In genomic region chr6:71410681-71411080, GRCh38 we compare ENCODE assay signal across 20 cellular contexts.
DNase-seq lines count a peak whose midpoint lies in the region; ATAC-seq, FAIRE-seq and TF ChIP-seq lines count a peak whose summit lies in the region.
"Had no signal": no experiment of that assay in that cellular context is flagged by ENCODE, and none has a peak within 500 bp of the region (broad histone marks: within the 10 kb centered on the region; RNA-seq: fewer than 3 reads in every experiment).

No MANE protein-coding gene starts in this region.

- peaks cover 66% of the 10 kb centered on the region for H3K4me1 Mint-ChIP-seq in neural progenitor cell
- peaks cover 6% of the 10 kb centered on the region for H3K4me1 Mint-ChIP-seq in activated naive CD4-positive, alpha-beta T cell treated with anti-CD3 and anti-CD28 coated beads, Interleukin-2, amount 10 ng/mL, durations not matched to agents 7 days and 5 days

- dilution Hi-C loops in keratinocyte (cut with MboI; ENCODE audit: extremely low pct_ligation_motif_present, low sequenced_read_pairs) = no loop called here

- H3K4me2 ChIP-seq in keratinocyte (ENCODE audit: control insufficient read depth, extremely low read depth, insufficient read depth, low read depth, low read length) (no peak overlapping the region), neural progenitor cell (no peak overlapping the region)

- H3K4me1 ChIP-seq in RWPE2 (ENCODE audit: insufficient read depth, poor library complexity, severe bottlenecking) (peaks cover 30% of the 10 kb centered on the region), keratinocyte (ENCODE audit: control insufficient read depth, extremely low read depth, insufficient read depth, low read length) (peaks cover 55% of the 10 kb centered on the region), neural progenitor cell (peaks cover 5% of the 10 kb centered on the region)
- H3K4me1 ChIP-seq: adrenal gland, testis had no signal

- H3K9me1 ChIP-seq in keratinocyte (ENCODE audit: control insufficient read depth, extremely low read depth, insufficient read depth, low read length) = no peaks in the 10 kb centered on the region

- TF ChIP-seq CTCF in RWPE2 (IDR thresholded peaks at IDR 0.05; ENCODE audit: poor library complexity, severe bottlenecking) (no peak), keratinocyte (optimal IDR thresholded peaks at IDR 0.05 in 1 of 3, IDR thresholded peaks at IDR 0.05 in 1 of 3, conservative IDR thresholded peaks at IDR 0.05 in 1 of 3; ENCODE audit: extremely low read depth in 1 of 3, insufficient read depth in 2 of 3, low read length in 3 of 3) (no peak), neural progenitor cell (IDR thresholded peaks at IDR 0.05) (no peak), GM20000 (IDR thresholded peaks at IDR 0.05; ENCODE audit: extremely low read depth, missing control alignments) (no peak)

- H3K79me2 ChIP-seq in keratinocyte (ENCODE audit: control insufficient read depth, insufficient read depth, low read length) (peaks cover 51% of the 10 kb centered on the region), neural progenitor cell (ENCODE audit: low read depth) (no peaks in the 10 kb centered on the region)

- H3K27ac Mint-ChIP-seq in neural progenitor cell = no peak overlapping the region
- H3K27ac Mint-ChIP-seq in activated naive CD4-positive, alpha-beta T cell treated with anti-CD3 and anti-CD28 coated beads, Interleukin-2, amount 10 ng/mL, durations not matched to agents 7 days and 5 days = no peak overlapping the region
- H3K27ac Mint-ChIP-seq: activated CD4-positive, alpha-beta memory T cell treated with anti-CD3 and anti-CD28 coated beads, Interleukin-2, amount 10 ng/mL, durations not matched to agents 7 days and 5 days had no signal

- H3K27me3 Mint-ChIP-seq in neural progenitor cell (ENCODE audit: insufficient read depth, low read depth) = no peaks in the 10 kb centered on the region
- peaks cover 5% of the 10 kb centered on the region for H3K27me3 Mint-ChIP-seq in activated naive CD4-positive, alpha-beta T cell treated with anti-CD3 and anti-CD28 coated beads, Interleukin-2, amount 10 ng/mL, durations not matched to agents 7 days and 5 days

- ATAC-seq in GM19467 (IDR thresholded peaks at IDR 0.05; ENCODE audit: unreplicated experiment) = peak; percentile 6
- ATAC-seq in RWPE2 (ENCODE audit: low read depth) = no peak

- DNase-seq in RWPE2 (ENCODE audit: low spot score) (no peak), keratinocyte (ENCODE audit: low read depth, low spot score) (no peak), superior temporal gyrus (ENCODE audit: extremely low spot score) (peak; percentile 6), neural progenitor cell (ENCODE audit: low spot score) (no peak), GM20000 (ENCODE audit: low spot score) (no peak)
- DNase-seq in stimulated activated CD4-positive, alpha-beta T cell treated with anti-CD3 and anti-CD28 coated beads, Interleukin-2, amount 100 ng/mL, for 24 hours = no peak
- DNase-seq in activated naive CD4-positive, alpha-beta T cell treated with anti-CD3 and anti-CD28 coated beads, Interleukin-2, amount 10 ng/mL, durations not matched to agents 7 days and 5 days = no peak
- DNase-seq: activated CD4-positive, alpha-beta memory T cell treated with anti-CD3 and anti-CD28 coated beads, Interleukin-2, amount 10 ng/mL, durations not matched to agents 7 days and 5 days; adrenal gland; C1 segment of cervical spinal cord; DND-41; Karpas-422; midbrain; NCI-H1436 treated with DMSO at 0.1 percent for 48 hours; NCI-H2227 treated with DMSO at 0.1 percent for 48 hours; RPMI8226; stimulated activated CD4-positive, alpha-beta T cell treated with anti-CD3 and anti-CD28 coated beads, Interleukin-4, amount 100 ng/mL, for 4 hours; testis had no signal

- H3K36me3 ChIP-seq in RWPE2 (ENCODE audit: low read depth) (peaks cover 53% of the 10 kb centered on the region), keratinocyte (ENCODE audit: control insufficient read depth in 2 of 2, extremely low read depth in 1 of 2, insufficient read depth in 2 of 2, low read length in 2 of 2) (peaks cover 15 to 31% of the 10 kb centered on the region in 2 experiments), neural progenitor cell (no peaks in the 10 kb centered on the region)
- H3K36me3 ChIP-seq: adrenal gland had no signal

- H4K20me1 ChIP-seq in keratinocyte (ENCODE audit: control insufficient read depth, extremely low read depth, insufficient read depth, low read length) = no peaks in the 10 kb centered on the region
- H4K20me1 ChIP-seq in neural progenitor cell (ENCODE audit: low read depth) = no peaks in the 10 kb centered on the region

- H3K27me3 ChIP-seq in RWPE2 (ENCODE audit: insufficient read depth, poor library complexity, severe bottlenecking) = no peaks in the 10 kb centered on the region
- no peaks in the 10 kb centered on the region for H3K27me3 ChIP-seq in keratinocyte (ENCODE audit: control insufficient read depth, extremely low read depth, insufficient read depth, low read length)
- no peaks in the 10 kb centered on the region for H3K27me3 ChIP-seq in neural progenitor cell
- H3K27me3 ChIP-seq: adrenal gland, testis had no signal

- H3K4me3 Mint-ChIP-seq in neural progenitor cell = no peak overlapping the region
- H3K4me3 Mint-ChIP-seq in activated naive CD4-positive, alpha-beta T cell treated with anti-CD3 and anti-CD28 coated beads, Interleukin-2, amount 10 ng/mL, durations not matched to agents 7 days and 5 days = no peak overlapping the region
- H3K4me3 Mint-ChIP-seq: activated CD4-positive, alpha-beta memory T cell treated with anti-CD3 and anti-CD28 coated beads, Interleukin-2, amount 10 ng/mL, durations not matched to agents 7 days and 5 days had no signal

- H3F3A ChIP-seq in neural progenitor cell (ENCODE audit: low read depth) = no peaks in the 10 kb centered on the region

- no peak overlapping the region for H2AFZ ChIP-seq in keratinocyte (ENCODE audit: control insufficient read depth, low read length)
- no peak overlapping the region for H2AFZ ChIP-seq in neural progenitor cell (replicated peaks)

- peaks cover 62% of the 10 kb centered on the region for H3K36me3 Mint-ChIP-seq in neural progenitor cell
- H3K36me3 Mint-ChIP-seq in activated naive CD4-positive, alpha-beta T cell treated with anti-CD3 and anti-CD28 coated beads, Interleukin-2, amount 10 ng/mL, durations not matched to agents 7 days and 5 days = no peaks in the 10 kb centered on the region

- no peak for FAIRE-seq in keratinocyte (lab: Jason Lieb, UNC)
- FAIRE-seq: endothelial cell of umbilical vein had no signal

- CTCF ChIA-PET in activated naive CD4-positive, alpha-beta T cell treated with anti-CD3 and anti-CD28 coated beads, Interleukin-2, amount 10 ng/mL, durations not matched to agents 7 days and 5 days (lab: Charles Lee) = interaction anchor here (0.6 kb wide), 1 partner anchor 67 kb away, joined by 5 read pairs; no protein-coding TSS in a partner anchor

- peak overlapping the region; percentile 33 for H3K27ac ChIP-seq in RWPE2 (ENCODE audit: poor library complexity, severe bottlenecking)
- H3K27ac ChIP-seq in keratinocyte (ENCODE audit: control insufficient read depth, insufficient read depth, low read length) = peak overlapping the region; percentile 86
- no peak overlapping the region for H3K27ac ChIP-seq in neural progenitor cell
- H3K27ac ChIP-seq: adrenal gland, testis had no signal

- no peaks in the 10 kb centered on the region for H3K9me3 Mint-ChIP-seq in neural progenitor cell
- H3K9me3 Mint-ChIP-seq in activated naive CD4-positive, alpha-beta T cell treated with anti-CD3 and anti-CD28 coated beads, Interleukin-2, amount 10 ng/mL, durations not matched to agents 7 days and 5 days = no peaks in the 10 kb centered on the region

- H3K4me3 ChIP-seq in RWPE2 (ENCODE audit: severe bottlenecking) (no peak overlapping the region), keratinocyte (ENCODE audit: control insufficient read depth in 2 of 3, extremely low read depth in 1 of 3, insufficient read depth in 2 of 3, low read depth in 1 of 3, low read length in 3 of 3) (peak overlapping the region in 2 of 3 experiments; percentile 9 to 11), neural progenitor cell (no peak overlapping the region)
- H3K4me3 ChIP-seq: adrenal gland, testis had no signal

- H3K9ac ChIP-seq in keratinocyte (ENCODE audit: control insufficient read depth, extremely low read depth, insufficient read depth, low read length) (peak overlapping the region; percentile 3), neural progenitor cell (no peak overlapping the region)

- H3K9me3 ChIP-seq in RWPE2 (ENCODE audit: severe bottlenecking) (peaks cover 2% of the 10 kb centered on the region), keratinocyte (ENCODE audit: control insufficient read depth, low read depth, low read length) (peaks cover 9% of the 10 kb centered on the region), neural progenitor cell (ENCODE audit: low read depth) (no peaks in the 10 kb centered on the region)
- H3K9me3 ChIP-seq: adrenal gland, testis had no signal

Comparison
In these comparisons a context has a peak if more than half of its experiments do, and no peak if none do; other contexts are left out.
1. H3K4me3 ChIP-seq: peak in keratinocyte (2 of 3); none in RWPE2 (single experiment) and neural progenitor cell (single experiment).